24 cellular contexts compared by ENCODE assay signal in the genomic region with DNA sequence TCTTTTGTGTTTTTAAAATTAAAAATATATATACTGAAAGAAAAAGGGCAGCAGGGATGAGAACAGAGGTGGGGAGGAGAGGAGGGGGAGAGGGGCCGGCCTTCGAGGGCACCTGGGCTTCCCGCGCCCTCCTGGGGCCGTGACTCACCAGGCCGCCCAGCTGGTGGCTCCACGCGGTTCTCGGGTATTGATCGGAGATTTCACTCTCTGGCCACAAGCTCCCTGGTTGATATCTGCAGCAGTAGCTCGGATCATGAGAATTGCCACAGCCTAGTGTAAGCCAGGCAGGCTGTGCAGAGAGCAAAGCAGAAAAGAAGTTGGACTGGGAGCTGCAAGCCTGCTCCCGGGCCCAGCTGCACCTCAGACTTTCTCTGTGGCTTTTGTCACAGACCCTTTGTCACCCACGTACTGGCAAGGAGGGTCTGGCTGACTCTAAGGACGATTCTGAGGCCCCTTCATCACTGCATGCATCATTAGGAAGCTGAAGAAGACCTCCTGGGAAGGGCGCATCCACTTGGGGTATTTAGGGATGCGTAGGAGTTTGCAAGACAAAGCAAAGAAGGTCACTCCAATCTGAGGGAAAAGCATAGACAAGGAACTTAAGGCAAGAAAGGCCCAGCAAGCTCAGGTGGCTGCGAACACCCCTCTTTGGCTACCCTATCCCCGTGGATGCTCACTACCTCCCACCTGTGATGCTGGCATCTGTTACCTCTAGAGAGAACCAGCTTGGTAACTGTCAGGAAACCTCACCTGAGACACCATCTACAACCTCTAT.
DNase-seq lines count a peak whose midpoint lies in the region; ATAC-seq, FAIRE-seq and TF ChIP-seq lines count a peak whose summit lies in the region.
"Had no signal": no experiment of that assay in that cellular context is flagged by ENCODE, and none has a peak within 500 bp of the region (broad histone marks: within the 10 kb centered on the region; RNA-seq: fewer than 3 reads in every experiment).

No MANE protein-coding gene starts in this region.

- peak; percentile 13 for DNase-seq in activated effector memory CD4-positive, alpha-beta T cell treated with anti-CD3 and anti-CD28 coated beads, Interleukin-2, amount 50 U/mL, for 16 hours
- DNase-seq in activated effector memory CD4-positive, alpha-beta T cell treated with Interleukin-2 at 50 U/mL for 16 hours: no peak
- DNase-seq in endodermal cell: peak; percentile 47
- no peak for DNase-seq in neuronal stem cell (ENCODE audit: low spot score)
- DNase-seq in DMS 273 treated with DMSO at 0.1 percent for 48 hours (lab: John Stamatoyannopoulos, UW): no peak
- no peak for DNase-seq in activated CD4-positive, alpha-beta T cell treated with anti-CD3 and anti-CD28 coated beads for 48 hours
- no peak for DNase-seq in GM12891 (ENCODE audit: insufficient read length, low spot score)
- DNase-seq in left cardiac atrium: no peak
- DNase-seq: 8988T; Caco-2; CD4-positive, CD25-positive, alpha-beta regulatory T cell; DMS153; EL; GOT3; KG1; NCI-H1105 treated with DMSO at 0.1 percent for 48 hours; NCI-H1694; NCI-H2081 treated with DMSO at 0.1 percent for 48 hours; NCI-H446 treated with DMSO at 0.1 percent for 48 hours; NK-92 treated with Interleukin-12 subunit alpha and Interleukin-12 subunit beta, amount 100 ng/mL, for 24 hours; OCI-M1; SHP77 had no signal

- H3K9me3 Mint-ChIP-seq in endodermal cell: no peaks in the 10 kb centered on the region

- no peak overlapping the region for H2BK120ac ChIP-seq in neuronal stem cell (ENCODE audit: low read depth, low read length)

- 49 to 51% methylated on average over 13 to 18 of the region's 18 CpGs for WGBS in endodermal cell (ENCODE audit: insufficient coverage in 1 of 2, insufficient read length in 1 of 2), 2 experiments
- no CpG with 5 or more reads among the region's 18 CpGs for WGBS in neuronal stem cell (ENCODE audit: extremely low coverage in 2 of 2, insufficient read length in 2 of 2, insufficient replicate concordance in 1 of 2), 2 donors

- H3K4me3 Mint-ChIP-seq in endodermal cell: no peak overlapping the region
- H3K4me3 Mint-ChIP-seq: B cell; CD4-positive, CD25-positive, alpha-beta regulatory T cell had no signal

- no peaks in the 10 kb centered on the region for H3K4me1 Mint-ChIP-seq in endodermal cell
- H3K4me1 Mint-ChIP-seq: B cell; CD4-positive, CD25-positive, alpha-beta regulatory T cell had no signal

- no peak overlapping the region for H2AFZ ChIP-seq in neuronal stem cell (ENCODE audit: low read length)

- no peak for FAIRE-seq in GM12891 (lab: Jason Lieb, UNC)
- FAIRE-seq: GM12878 had no signal

- H3K27me3 ChIP-seq in endodermal cell (ENCODE audit: control insufficient read depth, insufficient read depth, low read length, poor library complexity, severe bottlenecking): no peaks in the 10 kb centered on the region
- peaks cover 0 to 19% (median 0%) of the 10 kb centered on the region in 3 experiments for H3K27me3 ChIP-seq in neuronal stem cell (ENCODE audit: control insufficient read depth in 3 of 3, insufficient read depth in 3 of 3, low read depth in 1 of 3, low read length in 3 of 3)

- H3K4me1 ChIP-seq in endodermal cell (ENCODE audit: control insufficient read depth, insufficient read depth, low read length) (no peaks in the 10 kb centered on the region), neuronal stem cell (ENCODE audit: control insufficient read depth in 2 of 2, insufficient read depth in 1 of 2, low read depth in 1 of 2, low read length in 2 of 2) (peaks cover 0 to 4% of the 10 kb centered on the region in 2 donors)
- H3K4me1 ChIP-seq: Caco-2 had no signal

- H3K4ac ChIP-seq in neuronal stem cell (ENCODE audit: low read length): no peak overlapping the region

- H2BK12ac ChIP-seq in neuronal stem cell (ENCODE audit: low read length): no peak overlapping the region

- no peak overlapping the region for H2BK5ac ChIP-seq in neuronal stem cell (ENCODE audit: low read length)

- H3K18ac ChIP-seq in neuronal stem cell (ENCODE audit: low read length): peak overlapping the region; percentile 32

- ATAC-seq in left cardiac atrium: no peak
- ATAC-seq: GM12878 had no signal

- intact Hi-C loops in left cardiac atrium (cut with DNase I): no loop called here

- peaks cover 12% of the 10 kb centered on the region for H3K27me3 Mint-ChIP-seq in endodermal cell (ENCODE audit: insufficient read depth)
- H3K27me3 Mint-ChIP-seq: CD4-positive, CD25-positive, alpha-beta regulatory T cell had no signal

- H4K91ac ChIP-seq in neuronal stem cell (ENCODE audit: low read depth, low read length, poor library complexity): no peak overlapping the region

- H3K14ac ChIP-seq in neuronal stem cell (ENCODE audit: low read length): no peak overlapping the region

- H3K79me1 ChIP-seq in neuronal stem cell (ENCODE audit: low read depth, low read length): no peaks in the 10 kb centered on the region

- no peak for TF ChIP-seq POLR2A in GM12891 (IDR thresholded peaks at IDR 0.05; ENCODE audit: low read depth, low read length)

- no peak overlapping the region for H3K9ac ChIP-seq in endodermal cell (ENCODE audit: extremely low read depth, low read length, poor library complexity, severe bottlenecking)
- H3K9ac ChIP-seq in neuronal stem cell (ENCODE audit: low read depth, low read length, poor library complexity): no peak overlapping the region

- H3K36me3 ChIP-seq in endodermal cell (ENCODE audit: control insufficient read depth, insufficient read depth, low read length): no peaks in the 10 kb centered on the region
- H3K36me3 ChIP-seq in neuronal stem cell (replicated peaks in 1 of 2; ENCODE audit: control insufficient read depth in 2 of 2, insufficient read depth in 2 of 2, low read length in 2 of 2): no peaks in the 10 kb centered on the region

- no peak overlapping the region for H3K4me3 ChIP-seq in endodermal cell (ENCODE audit: low read length)
- H3K4me3 ChIP-seq in neuronal stem cell (ENCODE audit: low read length in 2 of 2): no peak overlapping the region
- H3K4me3 ChIP-seq: GM12878 had no signal

- no peak overlapping the region for H3K4me2 ChIP-seq in neuronal stem cell (ENCODE audit: insufficient read depth, low read length, poor library complexity, severe bottlenecking)

- H2AK5ac ChIP-seq in neuronal stem cell (ENCODE audit: low read depth, low read length): no peak overlapping the region

- H4K8ac ChIP-seq in neuronal stem cell (ENCODE audit: low read depth, low read length): no peak overlapping the region

- no peak overlapping the region for H2BK15ac ChIP-seq in neuronal stem cell (ENCODE audit: low read length)

- no peak overlapping the region for H3K23ac ChIP-seq in neuronal stem cell (ENCODE audit: low read depth, low read length, poor library complexity)

- no peaks in the 10 kb centered on the region for H3K9me3 ChIP-seq in endodermal cell (ENCODE audit: control insufficient read depth, low read length)
- H3K9me3 ChIP-seq in neuronal stem cell (replicated peaks in 1 of 2; ENCODE audit: control insufficient read depth in 2 of 2, insufficient read depth in 1 of 2, low read depth in 1 of 2, low read length in 2 of 2): no peaks in the 10 kb centered on the region
- H3K9me3 ChIP-seq: Caco-2 had no signal

- H3K27ac ChIP-seq in endodermal cell (ENCODE audit: low read depth, low read length): no peak overlapping the region
- no peak overlapping the region for H3K27ac ChIP-seq in neuronal stem cell (replicated peaks; ENCODE audit: low read length)

- H3K36me3 Mint-ChIP-seq in endodermal cell (ENCODE audit: low read depth): no peaks in the 10 kb centered on the region
- H3K36me3 Mint-ChIP-seq: CD4-positive, CD25-positive, alpha-beta regulatory T cell had no signal

- no peak overlapping the region for H3K27ac Mint-ChIP-seq in endodermal cell
- H3K27ac Mint-ChIP-seq: B cell; CD4-positive, CD25-positive, alpha-beta regulatory T cell had no signal

- no peak for TF ChIP-seq CTCF in endodermal cell (conservative IDR thresholded peaks at IDR 0.05)

TF ChIP-seq in GM12891, 5 proteins besides CTCF, POLR2A, EP300 and RAD21:
- TF ChIP-seq SPI1 (IDR thresholded peaks at IDR 0.05; ENCODE audit: low read depth, low read length) (no peak), POU2F2 (IDR thresholded peaks at IDR 0.05; ENCODE audit: low read depth, low read length) (no peak), POLR2AphosphoS5 (IDR thresholded peaks at IDR 0.05; ENCODE audit: low read depth, low read length) (no peak), TAF1 (IDR thresholded peaks at IDR 0.05; ENCODE audit: low read depth, low read length) (no peak), PAX5 (IDR thresholded peaks at IDR 0.05; ENCODE audit: insufficient read depth, low read length, severe bottlenecking) (no peak)

Comparison
In these comparisons a context has a peak if more than half of its experiments do, and no peak if none do; other contexts are left out.
1. DNase-seq: peak in activated effector memory CD4-positive, alpha-beta T cell treated with anti-CD3 and anti-CD28 coated beads, Interleukin-2, amount 50 U/mL, for 16 hours (single experiment) and endodermal cell (single experiment); none in activated effector memory CD4-positive, alpha-beta T cell treated with Interleukin-2 at 50 U/mL for 16 hours (single experiment), neuronal stem cell (single experiment), DMS 273 treated with DMSO at 0.1 percent for 48 hours (single experiment), activated CD4-positive, alpha-beta T cell treated with anti-CD3 and anti-CD28 coated beads for 48 hours (single experiment), GM12891 (single experiment) and left cardiac atrium (single experiment).